In genomic region chr19:6723108-6723618, GRCh38 we compare ENCODE assay signal across 14 cellular contexts. TPM values are rescaled to one million over a fixed set of nuclear protein-coding genes. Genes with fewer than 3 reads are reported as not detected.
DNase-seq lines count a peak whose midpoint lies in the region; ATAC-seq and TF ChIP-seq lines count a peak whose summit lies in the region.
"Had no signal": no experiment of that assay in that cellular context is flagged by ENCODE, and none has a peak within 500 bp of the region (broad histone marks: within the 10 kb centered on the region; RNA-seq: fewer than 3 reads in every experiment).

No MANE protein-coding gene starts in this region.

- H3K4me1 ChIP-seq in A673 (ENCODE audit: insufficient read depth, low read length, poor library complexity, severe bottlenecking) (peaks cover 4% of the 10 kb centered on the region), osteoblast (ENCODE audit: insufficient read depth, low read length) (peaks cover 12% of the 10 kb centered on the region)
- no peaks in the 10 kb centered on the region for H3K4me1 ChIP-seq in naive thymus-derived CD4-positive, alpha-beta T cell (ENCODE audit: control insufficient read depth in 2 of 2, insufficient read depth in 2 of 2, low read length in 2 of 2)

- H3K27ac ChIP-seq in A673 (ENCODE audit: low read depth, low read length, poor library complexity, severe bottlenecking), result no peak overlapping the region
- no peak overlapping the region for H3K27ac ChIP-seq in osteoblast (ENCODE audit: low read depth, low read length)
- H3K27ac ChIP-seq in naive thymus-derived CD4-positive, alpha-beta T cell (ENCODE audit: low read depth, low read length), result no peak overlapping the region

- H3K27me3 ChIP-seq in A673 (replicated peaks; ENCODE audit: insufficient read depth, low read depth, low read length, poor library complexity), result no peaks in the 10 kb centered on the region
- H3K27me3 ChIP-seq in osteoblast (ENCODE audit: insufficient read depth, low read length), result peaks cover 7% of the 10 kb centered on the region
- H3K27me3 ChIP-seq in naive thymus-derived CD4-positive, alpha-beta T cell (ENCODE audit: control insufficient read depth in 2 of 2, insufficient read depth in 2 of 2, low read length in 2 of 2), result no peaks in the 10 kb centered on the region

- peak overlapping the region; percentile 51 for H3K4me2 ChIP-seq in osteoblast (ENCODE audit: insufficient read depth, low read length)

- peaks cover 10 to 36% (median 25%) of the 10 kb centered on the region in 7 donors for H3K4me1 Mint-ChIP-seq in naive thymus-derived CD4-positive, alpha-beta T cell

- no peak for ATAC-seq in GM19395 (IDR thresholded peaks at IDR 0.05; ENCODE audit: unreplicated experiment)
- no peak for ATAC-seq in naive thymus-derived CD4-positive, alpha-beta T cell

- POLR2A ChIA-PET in A673 (lab: Charles Lee; ENCODE audit: low non-redundant PET), result no interaction called here
- POLR2A ChIA-PET in naive thymus-derived CD4-positive, alpha-beta T cell (lab: Charles Lee), result no interaction called here

- peak; percentile 34 for DNase-seq in A673 (ENCODE audit: low spot score)
- peak; percentile 82 for DNase-seq in NCI-H226
- peak; percentile 76 for DNase-seq in fibroblast of the aortic adventitia (ENCODE audit: low read depth)
- peak; percentile 68 for DNase-seq in osteoblast (ENCODE audit: insufficient read length, low spot score, missing footprints)
- no peak for DNase-seq in NCI-H2171 (lab: John Stamatoyannopoulos, UW)
- no peak for DNase-seq in naive thymus-derived CD4-positive, alpha-beta T cell
- DNase-seq in NCI-H524 treated with DMSO at 0.1 percent for 48 hours (lab: John Stamatoyannopoulos, UW), result no peak
- DNase-seq: activated T-cell treated with anti-CD3 and anti-CD28 coated beads, Interleukin-2, amount 50 U/mL, for 48 hours; dermis blood vessel endothelial cell; NCI-H510A treated with DMSO at 0.1 percent for 48 hours; T1000 had no signal

- H3K27ac Mint-ChIP-seq in naive thymus-derived CD4-positive, alpha-beta T cell, result peak overlapping the region in 1 of 9 donors; percentile 37

- no peak overlapping the region for H3K4me3 ChIP-seq in A673 (ENCODE audit: low read depth, low read length, poor library complexity, severe bottlenecking)
- no peak overlapping the region for H3K4me3 ChIP-seq in fibroblast of the aortic adventitia (ENCODE audit: low read depth, low read length)
- H3K4me3 ChIP-seq in osteoblast (ENCODE audit: insufficient read depth, low read length), result no peak overlapping the region
- no peak overlapping the region for H3K4me3 ChIP-seq in naive thymus-derived CD4-positive, alpha-beta T cell (ENCODE audit: low read length)

- H3K36me3 ChIP-seq in A673 (ENCODE audit: insufficient read depth, low read length, poor library complexity, severe bottlenecking), result no peaks in the 10 kb centered on the region
- H3K36me3 ChIP-seq in osteoblast (ENCODE audit: insufficient read depth, low read length), result no peaks in the 10 kb centered on the region
- no peaks in the 10 kb centered on the region for H3K36me3 ChIP-seq in naive thymus-derived CD4-positive, alpha-beta T cell (ENCODE audit: control insufficient read depth in 2 of 3, insufficient read depth in 3 of 3, low read length in 3 of 3)

- no peaks in the 10 kb centered on the region for H3K9me3 Mint-ChIP-seq in naive thymus-derived CD4-positive, alpha-beta T cell
- H3K9me3 Mint-ChIP-seq: immature natural killer cell had no signal

- no peaks in the 10 kb centered on the region for H4K20me1 ChIP-seq in osteoblast (ENCODE audit: insufficient read depth, low read length)

- H2AFZ ChIP-seq in osteoblast (ENCODE audit: low read length), result no peak overlapping the region

- H3K79me2 ChIP-seq in osteoblast (ENCODE audit: insufficient read depth, low read length), result no peaks in the 10 kb centered on the region

- H3K9me3 ChIP-seq in A673 (ENCODE audit: low read depth, low read length, poor library complexity, severe bottlenecking) (no peaks in the 10 kb centered on the region), osteoblast (ENCODE audit: low read depth, low read length) (no peaks in the 10 kb centered on the region)
- H3K9me3 ChIP-seq in naive thymus-derived CD4-positive, alpha-beta T cell (ENCODE audit: control insufficient read depth in 2 of 3, low read length in 3 of 3), result no peaks in the 10 kb centered on the region

- H3K36me3 Mint-ChIP-seq in naive thymus-derived CD4-positive, alpha-beta T cell, result no peaks in the 10 kb centered on the region
- H3K36me3 Mint-ChIP-seq: immature natural killer cell had no signal

- BruUV-seq in A673 (replicated peaks; lab: Mats Ljungman, UMichigan), result no TSS peak

- intact Hi-C loops in A673 (cut with micrococcal nuclease; ENCODE audit: unreplicated experiment), result no loop called here
- intact Hi-C loops in naive thymus-derived CD4-positive, alpha-beta T cell (cut with micrococcal nuclease), result no loop called here

- H3K4me3 Mint-ChIP-seq in naive thymus-derived CD4-positive, alpha-beta T cell, result peak overlapping the region in 1 of 10 donors; percentile 48

- CTCF ChIA-PET in A673 (lab: Charles Lee), result no interaction called here
- CTCF ChIA-PET in naive thymus-derived CD4-positive, alpha-beta T cell (lab: Charles Lee), result no interaction called here

- H3K27me3 Mint-ChIP-seq in naive thymus-derived CD4-positive, alpha-beta T cell, result no peaks in the 10 kb centered on the region

- TF ChIP-seq CTCF in A673 (conservative IDR thresholded peaks at IDR 0.05; ENCODE audit: low read depth, low read length) (no peak), fibroblast of the aortic adventitia (IDR thresholded peaks at IDR 0.05; ENCODE audit: insufficient read depth, low read length) (no peak), osteoblast (IDR thresholded peaks at IDR 0.05; ENCODE audit: extremely low read depth, low read depth, low read length) (no peak)

RNA-seq across cellular contexts. Expression of gene C3, which starts 2.7 kb away (rescaled TPM):
- 1.8 TPM in 2 replicates for total RNA-seq in A673 (2021)
- 93.5 and 1,485 TPM in 2 replicates for total RNA-seq in fibroblast of the aortic adventitia (ENCODE audit: low replicate concordance)
- 5.0 and 14.1 TPM in 2 replicates for total RNA-seq in osteoblast
- total RNA-seq in naive thymus-derived CD4-positive, alpha-beta T cell, result 1 to 10 TPM in 3 of 5 experiments, under 1 TPM in 2; 0.57 to 3.7 (median 1.8) TPM
- not detected for polyA plus RNA-seq in naive thymus-derived CD4-positive, alpha-beta T cell

RNA-seq across cellular contexts. Expression of gene GPR108, which starts 14.2 kb away (rescaled TPM):
- total RNA-seq in A673 (2021) (36.4 and 37.4 TPM in 2 replicates), fibroblast of the aortic adventitia (ENCODE audit: low replicate concordance) (32.5 and 33.4 TPM in 2 replicates), osteoblast (42.3 and 52.2 TPM in 2 replicates)
- 10 to 100 TPM; 36.1 to 81.6 (median 61.9) TPM for total RNA-seq in naive thymus-derived CD4-positive, alpha-beta T cell
- 10 to 100 TPM; 70.6 to 96.5 TPM for polyA plus RNA-seq in naive thymus-derived CD4-positive, alpha-beta T cell

RNA-seq across cellular contexts. Expression of gene TRIP10, which starts 16.3 kb away (rescaled TPM):
- total RNA-seq in A673 (2021) (70.2 and 79.2 TPM in 2 replicates), fibroblast of the aortic adventitia (ENCODE audit: low replicate concordance) (33.3 and 44.9 TPM in 2 replicates), osteoblast (32.4 and 36.2 TPM in 2 replicates)
- 10 to 100 TPM in 1 of 5 experiments, 1 to 10 TPM in 4; 2.9 to 17.4 (median 5.4) TPM for total RNA-seq in naive thymus-derived CD4-positive, alpha-beta T cell
- 1 to 10 TPM in 1 of 2 donors, under 1 TPM in 1; 0.74 to 1.8 TPM for polyA plus RNA-seq in naive thymus-derived CD4-positive, alpha-beta T cell

RNA-seq across cellular contexts. Expression of gene SH2D3A, which starts 44.1 kb away (rescaled TPM):
- total RNA-seq in A673 (2021), result 0.95 and 1.7 TPM in 2 replicates
- total RNA-seq in fibroblast of the aortic adventitia (ENCODE audit: low replicate concordance), result not detected in 2 replicates
- total RNA-seq in osteoblast, result not detected in 2 replicates
- 10 to 100 TPM; 27.9 to 64.7 (median 57.4) TPM for total RNA-seq in naive thymus-derived CD4-positive, alpha-beta T cell
- polyA plus RNA-seq in naive thymus-derived CD4-positive, alpha-beta T cell, result 10 to 100 TPM; 35.2 to 60.4 TPM

RNA-seq across cellular contexts. Expression of gene VAV1, which starts 49.3 kb away (rescaled TPM):
- 51.6 and 54.9 TPM in 2 replicates for total RNA-seq in A673 (2021)
- total RNA-seq in fibroblast of the aortic adventitia (ENCODE audit: low replicate concordance), result not detected in 2 replicates
- total RNA-seq in osteoblast, result 0.36 TPM in 1 of 2 replicates, not detected in the other
- 100 to 1,000 TPM in 3 of 5 experiments, 10 to 100 TPM in 2; 90.5 to 132 (median 115) TPM for total RNA-seq in naive thymus-derived CD4-positive, alpha-beta T cell
- polyA plus RNA-seq in naive thymus-derived CD4-positive, alpha-beta T cell, result 10 to 100 TPM; 26.2 to 41.4 TPM
- total RNA-seq: dermis blood vessel endothelial cell, HT1080 had no signal

Comparison
In these comparisons a context has a peak if more than half of its experiments do, and no peak if none do; other contexts are left out.
1. DNase-seq: peak in A673 (single experiment), NCI-H226 (single experiment), fibroblast of the aortic adventitia (single experiment) and osteoblast (single experiment); none in NCI-H2171 (single experiment), naive thymus-derived CD4-positive, alpha-beta T cell (0 of 9) and NCI-H524 treated with DMSO at 0.1 percent for 48 hours (single experiment).